9 cellular contexts compared by ENCODE assay signal in the genomic region with DNA sequence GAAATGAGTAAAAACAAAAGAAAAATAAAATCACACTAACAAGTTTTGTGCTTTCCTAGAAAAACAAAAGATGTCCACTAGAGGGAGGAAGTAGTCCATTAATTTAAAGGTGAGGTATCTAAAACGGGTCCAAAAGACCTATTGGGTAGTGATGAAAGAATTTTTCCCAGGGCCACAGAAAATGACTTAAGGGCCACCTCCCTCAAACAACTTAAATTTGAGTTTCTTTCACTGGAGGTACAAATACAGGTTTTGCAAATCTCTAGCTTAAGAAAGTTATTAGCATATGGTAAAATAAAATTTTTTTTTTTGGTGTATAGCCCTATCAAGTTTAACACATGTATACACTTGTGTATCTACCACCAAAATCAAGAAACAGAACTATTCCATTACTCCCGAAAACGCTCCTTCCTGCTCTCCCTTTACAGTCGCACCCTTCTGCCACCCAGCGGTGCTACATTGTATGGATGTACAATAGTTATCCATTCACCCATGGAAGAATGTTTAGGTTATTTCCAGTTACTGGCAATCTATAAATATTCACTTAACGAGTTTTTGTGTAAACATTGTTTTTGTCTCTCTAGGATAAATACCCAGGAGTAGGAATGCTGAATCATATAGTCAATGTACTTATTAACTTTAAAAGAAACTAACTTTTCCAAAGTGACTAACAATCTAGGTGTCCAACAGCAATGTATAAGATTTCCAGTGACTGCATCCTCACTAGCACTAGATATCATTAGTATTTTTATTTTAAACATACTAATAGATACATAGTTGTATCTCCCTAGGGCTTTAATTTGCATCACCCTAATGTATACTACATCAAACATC. TPM values are rescaled to one million over a fixed set of nuclear protein-coding genes. Genes with fewer than 3 reads are reported as not detected.
DNase-seq lines count a peak whose midpoint lies in the region; ATAC-seq and TF ChIP-seq lines count a peak whose summit lies in the region.
"Had no signal": no experiment of that assay in that cellular context is flagged by ENCODE, and none has a peak within 500 bp of the region (broad histone marks: within the 10 kb centered on the region; RNA-seq: fewer than 3 reads in every experiment).

No MANE protein-coding gene starts in this region.

- no peak overlapping the region for H2BK15ac ChIP-seq in mesenchymal stem cell (ENCODE audit: low read depth, poor library complexity, severe bottlenecking)

- no peaks in the 10 kb centered on the region for H3K9me3 Mint-ChIP-seq in activated CD8-positive, alpha-beta T cell treated with anti-CD3 and anti-CD28 coated beads for 36 hours
- no peaks in the 10 kb centered on the region for H3K9me3 Mint-ChIP-seq in activated CD8-positive, alpha-beta T cell treated with anti-CD3 and anti-CD28 coated beads, Interleukin-2, amount 10 ng/mL, durations not matched to agents 7 days and 5 days (ENCODE audit: insufficient read depth)

- no peak overlapping the region for H3K4me3 Mint-ChIP-seq in activated CD8-positive, alpha-beta T cell treated with anti-CD3 and anti-CD28 coated beads for 36 hours
- no peak overlapping the region for H3K4me3 Mint-ChIP-seq in activated CD8-positive, alpha-beta T cell treated with anti-CD3 and anti-CD28 coated beads, Interleukin-2, amount 10 ng/mL, durations not matched to agents 7 days and 5 days

- no peak overlapping the region for H3K23ac ChIP-seq in mesenchymal stem cell (ENCODE audit: low read length in 2 of 2)

- POLR2A ChIA-PET in activated CD8-positive, alpha-beta T cell treated with anti-CD3 and anti-CD28 coated beads for 36 hours (lab: Charles Lee), result no interaction called here
- POLR2A ChIA-PET in activated CD8-positive, alpha-beta T cell treated with anti-CD3 and anti-CD28 coated beads, Interleukin-2, amount 10 ng/mL, durations not matched to agents 7 days and 5 days (lab: Charles Lee), result no interaction called here

- H3K9ac ChIP-seq in mesenchymal stem cell (ENCODE audit: low read length), result peak overlapping the region; percentile 76

- no peak overlapping the region for H4K91ac ChIP-seq in mesenchymal stem cell (ENCODE audit: low read length)

- H3K4ac ChIP-seq in mesenchymal stem cell (ENCODE audit: low read depth in 1 of 2, low read length in 2 of 2), result no peak overlapping the region

- H2BK120ac ChIP-seq in mesenchymal stem cell (ENCODE audit: low read depth, low read length), result no peak overlapping the region

- no peak overlapping the region for H2BK5ac ChIP-seq in mesenchymal stem cell (ENCODE audit: low read depth, low read length, poor library complexity, severe bottlenecking)

- peaks cover 11% of the 10 kb centered on the region for H3K79me1 ChIP-seq in mesenchymal stem cell (replicated peaks; ENCODE audit: low read length, poor library complexity, severe bottlenecking)

- H3K4me1 Mint-ChIP-seq in activated CD8-positive, alpha-beta T cell treated with anti-CD3 and anti-CD28 coated beads for 36 hours (ENCODE audit: low read depth), result no peaks in the 10 kb centered on the region
- peaks cover 3% of the 10 kb centered on the region for H3K4me1 Mint-ChIP-seq in activated CD8-positive, alpha-beta T cell treated with anti-CD3 and anti-CD28 coated beads, Interleukin-2, amount 10 ng/mL, durations not matched to agents 7 days and 5 days (ENCODE audit: low read depth)

- no peak overlapping the region for H4K8ac ChIP-seq in mesenchymal stem cell (ENCODE audit: low read length)

- H2AFZ ChIP-seq in mesenchymal stem cell (ENCODE audit: low read depth, low read length), result no peak overlapping the region

- CTCF ChIA-PET in activated CD8-positive, alpha-beta T cell treated with anti-CD3 and anti-CD28 coated beads for 36 hours (lab: Charles Lee), result interaction anchor here (1.2 to 1.6 kb wide), 5 partner anchors 8 to 21 kb away, joined by 3 to 14 read pairs (median 5); partner anchors contain the start of gene DEPDC1B
- CTCF ChIA-PET in activated CD8-positive, alpha-beta T cell treated with anti-CD3 and anti-CD28 coated beads, Interleukin-2, amount 10 ng/mL, durations not matched to agents 7 days and 5 days (lab: Charles Lee), result interaction anchor here (0.7 to 2.2 kb wide), 11 partner anchors 9 to 980 kb away, joined by 3 to 9 read pairs (median 4); partner anchors contain the start of genes DEPDC1B and ERCC8

- H3K27ac Mint-ChIP-seq in activated CD8-positive, alpha-beta T cell treated with anti-CD3 and anti-CD28 coated beads for 36 hours, result no peak overlapping the region
- no peak overlapping the region for H3K27ac Mint-ChIP-seq in activated CD8-positive, alpha-beta T cell treated with anti-CD3 and anti-CD28 coated beads, Interleukin-2, amount 10 ng/mL, durations not matched to agents 7 days and 5 days

- peak overlapping the region; percentile 60 for H3K27ac ChIP-seq in mesenchymal stem cell (ENCODE audit: low read length, poor library complexity, severe bottlenecking)
- H3K27ac ChIP-seq: epithelial cell of prostate had no signal

- H3K36me3 Mint-ChIP-seq in activated CD8-positive, alpha-beta T cell treated with anti-CD3 and anti-CD28 coated beads for 36 hours (ENCODE audit: low read depth), result peaks cover 9% of the 10 kb centered on the region
- H3K36me3 Mint-ChIP-seq in activated CD8-positive, alpha-beta T cell treated with anti-CD3 and anti-CD28 coated beads, Interleukin-2, amount 10 ng/mL, durations not matched to agents 7 days and 5 days (ENCODE audit: low read depth), result peaks cover 19% of the 10 kb centered on the region

- DNase-seq in activated CD8-positive, alpha-beta T cell treated with anti-CD3 and anti-CD28 coated beads for 36 hours, result no peak
- DNase-seq in activated CD8-positive, alpha-beta T cell treated with anti-CD3 and anti-CD28 coated beads, Interleukin-2, amount 10 ng/mL, durations not matched to agents 7 days and 5 days, result no peak
- DNase-seq in NCI-H1694 (lab: John Stamatoyannopoulos, UW) (peak; percentile 20), cerebellar cortex (ENCODE audit: low spot score) (peak; percentile 52), mesenchymal stem cell (peak; percentile 66), SHP77 treated with DMSO at 0.1 percent for 48 hours (lab: John Stamatoyannopoulos, UW) (no peak), occipital lobe (lab: John Stamatoyannopoulos, UW) (no peak)

- TF ChIP-seq CTCF in activated CD8-positive, alpha-beta T cell treated with anti-CD3 and anti-CD28 coated beads for 36 hours (IDR thresholded peaks at IDR 0.05), result peak; percentile 59

- H3K4me3 ChIP-seq in mesenchymal stem cell (ENCODE audit: insufficient read depth in 1 of 2, low read depth in 1 of 2, low read length in 2 of 2), result no peak overlapping the region

- intact Hi-C loops in activated CD8-positive, alpha-beta T cell treated with anti-CD3 and anti-CD28 coated beads for 36 hours (cut with micrococcal nuclease), result loop anchor here (10.0 kb wide), 1 partner anchor 267 kb away; the partner anchor contains the start of genes ERCC8 and NDUFAF2

- H3K4me2 ChIP-seq in mesenchymal stem cell (ENCODE audit: low read length, poor library complexity, severe bottlenecking), result peak overlapping the region; percentile 57

- no peaks in the 10 kb centered on the region for H3K27me3 ChIP-seq in mesenchymal stem cell (ENCODE audit: control insufficient read depth in 1 of 2, insufficient read depth in 1 of 2, low read length in 2 of 2)

- no peaks in the 10 kb centered on the region for H3K9me3 ChIP-seq in mesenchymal stem cell (ENCODE audit: control insufficient read depth, low read length)

- no peak overlapping the region for H3K14ac ChIP-seq in mesenchymal stem cell (ENCODE audit: low read length in 2 of 2)

- 94% methylated on average over 2 of the region's 6 CpGs for WGBS in mesenchymal stem cell

- no peak overlapping the region for H3K18ac ChIP-seq in mesenchymal stem cell (ENCODE audit: low read depth in 1 of 2, low read length in 2 of 2)

- H2AK5ac ChIP-seq in mesenchymal stem cell (ENCODE audit: low read length, severe bottlenecking), result no peak overlapping the region

- H3K36me3 ChIP-seq in mesenchymal stem cell (ENCODE audit: control insufficient read depth in 1 of 2, insufficient read depth in 2 of 2, low read depth in 1 of 2, low read length in 2 of 2), result no peaks in the 10 kb centered on the region

- H3K4me1 ChIP-seq in mesenchymal stem cell (ENCODE audit: control insufficient read depth, insufficient read depth, low read depth, low read length), result peaks cover 6% of the 10 kb centered on the region

- no peaks in the 10 kb centered on the region for H3K27me3 Mint-ChIP-seq in activated CD8-positive, alpha-beta T cell treated with anti-CD3 and anti-CD28 coated beads for 36 hours
- no peaks in the 10 kb centered on the region for H3K27me3 Mint-ChIP-seq in activated CD8-positive, alpha-beta T cell treated with anti-CD3 and anti-CD28 coated beads, Interleukin-2, amount 10 ng/mL, durations not matched to agents 7 days and 5 days (ENCODE audit: low read depth)

- ATAC-seq in activated CD8-positive, alpha-beta T cell treated with anti-CD3 and anti-CD28 coated beads for 36 hours, result no peak
- ATAC-seq in activated CD8-positive, alpha-beta T cell treated with anti-CD3 and anti-CD28 coated beads, Interleukin-2, amount 10 ng/mL, durations not matched to agents 7 days and 5 days, result no peak
- peak; percentile 68 for ATAC-seq in GM21576 (IDR thresholded peaks at IDR 0.05; ENCODE audit: unreplicated experiment)

- no peak overlapping the region for H2BK12ac ChIP-seq in mesenchymal stem cell (ENCODE audit: low read length in 2 of 2)

RNA-seq across cellular contexts. Expression of gene DEPDC1B, which starts 21.9 kb away (rescaled TPM):
- total RNA-seq in activated CD8-positive, alpha-beta T cell treated with anti-CD3 and anti-CD28 coated beads for 36 hours, result 10 to 100 TPM; 30.2 to 34.1 TPM
- total RNA-seq in activated CD8-positive, alpha-beta T cell treated with anti-CD3 and anti-CD28 coated beads, Interleukin-2, amount 10 ng/mL, durations not matched to agents 7 days and 5 days, result 10 to 100 TPM; 49.1 to 50.8 TPM
- 1.6 TPM for polyA plus RNA-seq in mesenchymal stem cell (2013, experiment 1 of 2)
- 1.5 TPM for polyA plus RNA-seq in mesenchymal stem cell (2013, experiment 2 of 2)
- total RNA-seq in occipital lobe, result 10.3 TPM

Comparison
In these comparisons a context has a peak if more than half of its experiments do, and no peak if none do; other contexts are left out.
1. DNase-seq: peak in NCI-H1694 (single experiment), cerebellar cortex (single experiment) and mesenchymal stem cell (single experiment); none in activated CD8-positive, alpha-beta T cell treated with anti-CD3 and anti-CD28 coated beads for 36 hours (single experiment), activated CD8-positive, alpha-beta T cell treated with anti-CD3 and anti-CD28 coated beads, Interleukin-2, amount 10 ng/mL, durations not matched to agents 7 days and 5 days (single experiment), SHP77 treated with DMSO at 0.1 percent for 48 hours (single experiment) and occipital lobe (single experiment).